In the genomic region with DNA sequence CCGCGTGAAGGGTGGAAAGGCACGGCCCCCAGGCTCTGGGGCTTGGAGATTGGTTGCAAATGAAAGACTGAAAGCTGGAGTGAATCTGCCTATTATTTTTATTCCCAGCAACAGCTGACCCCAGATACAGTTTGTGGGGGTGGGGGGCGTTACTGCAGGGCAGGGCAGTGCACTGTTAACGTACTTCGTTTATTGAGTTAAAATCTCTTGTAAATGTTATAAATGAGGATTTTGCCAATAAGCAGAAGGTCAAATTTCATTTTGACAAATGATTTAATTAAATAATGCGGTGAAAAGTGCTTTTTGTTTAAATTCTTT, we compare ENCODE assay signal across 8 cellular contexts. TPM values are rescaled to one million over a fixed set of nuclear protein-coding genes. Genes with fewer than 3 reads are reported as not detected.
A peak's percentile ranks its signal among the peaks of the same experiment; 100 is the strongest.
DNase-seq lines count a peak whose midpoint lies in the region; ATAC-seq, FAIRE-seq and TF ChIP-seq lines count a peak whose summit lies in the region.

No MANE protein-coding gene starts in this region.

- no peak for FAIRE-seq in K562 (lab: Jason Lieb, UNC)

- in situ Hi-C loops in K562 (cut with MboI) (no loop called here), transverse colon (cut with MboI; ENCODE audit: low pct_ligation_motif_present in 1 of 4, low pct_unique_long_range_greater_than_20kb in 1 of 4, low sequenced_read_pairs in 3 of 4) (loop anchor here in 1 of 4 donors (25.0 kb wide), 1 partner anchor 219 kb away; no protein-coding TSS in a partner anchor)

- peak overlapping the region; percentile 94 for H3K4me3 Mint-ChIP-seq in activated naive CD4-positive, alpha-beta T cell treated with anti-CD3 and anti-CD28 coated beads for 36 hours

- H3K36me3 Mint-ChIP-seq in activated naive CD4-positive, alpha-beta T cell treated with anti-CD3 and anti-CD28 coated beads for 36 hours (ENCODE audit: low read depth) = peaks cover 7% of the 10 kb centered on the region

- H3K9me3 Mint-ChIP-seq in activated naive CD4-positive, alpha-beta T cell treated with anti-CD3 and anti-CD28 coated beads for 36 hours = no peaks in the 10 kb centered on the region

- intact Hi-C loops in activated naive CD4-positive, alpha-beta T cell treated with anti-CD3 and anti-CD28 coated beads for 36 hours (cut with micrococcal nuclease) = loop anchor here (5.0 kb wide), 4 partner anchors 234 to 881 kb away; a partner anchor contains a TSS
- intact Hi-C loops in K562 (cut with micrococcal nuclease) (loop anchor here (5.0 kb wide), 2 partner anchors 194 to 306 kb away; no protein-coding TSS in a partner anchor), lower lobe of right lung (cut with DNase I) (no loop called here), transverse colon (cut with DNase I; ENCODE audit: low total_unique reads) (loop anchor here (1.0 to 10.0 kb wide), 2 partner anchors 97 to 297 kb away; no protein-coding TSS in a partner anchor)

- H2AFZ ChIP-seq in K562 (ENCODE audit: low read depth, low read length) = peak overlapping the region; percentile 98

- CTCF ChIA-PET in activated naive CD4-positive, alpha-beta T cell treated with anti-CD3 and anti-CD28 coated beads for 36 hours (lab: Charles Lee) = no interaction called here
- CTCF ChIA-PET in K562 (lab: Yijun Ruan, JAX; ENCODE audit: low intra/inter-chr PET ratio) = no interaction called here

- ATAC-seq in K562 (no peak), lower lobe of right lung (no peak), GM21423 (IDR thresholded peaks at IDR 0.05; ENCODE audit: unreplicated experiment) (no peak)

- no peak for TF ChIP-seq RAD21 in K562 (CRISPR knock-in tag; conservative IDR thresholded peaks at IDR 0.05 in 1 of 2, IDR thresholded peaks at IDR 0.05 in 1 of 2)

- H3K4me3 ChIP-seq in K562 (peak overlapping the region; percentile 71), lower lobe of right lung (peak overlapping the region; percentile 87), transverse colon (peak overlapping the region; percentile 52 to 83 (median 75))

- TF ChIP-seq EP300 in K562 (IDR thresholded peaks at IDR 0.05; ENCODE audit: low read length) = no peak
- no peak for TF ChIP-seq EP300 in transverse colon (IDR thresholded peaks at IDR 0.05; ENCODE audit: low read depth)

- WGBS in K562 (ENCODE audit: insufficient coverage, low coverage, missing lambda C conversion rate) = 0% methylated on average over 7 of the region's 7 CpGs
- 0 to 1% methylated on average over 4 of the region's 7 CpGs for WGBS in transverse colon (ENCODE audit: low coverage in 1 of 2), 2 donors

- H3K79me2 ChIP-seq in K562 (ENCODE audit: control insufficient read depth, insufficient read depth, low read length) = peaks cover 50% of the 10 kb centered on the region

- TF ChIP-seq POLR2A in K562 (conservative IDR thresholded peaks at IDR 0.05) (no peak; the same call in 1 of the 2 replicates), transverse colon (IDR thresholded peaks at IDR 0.05) (no peak)

- H3K4me1 Mint-ChIP-seq in activated naive CD4-positive, alpha-beta T cell treated with anti-CD3 and anti-CD28 coated beads for 36 hours (ENCODE audit: low read depth) = peaks cover 37% of the 10 kb centered on the region

- peak overlapping the region; percentile 91 to 98 for H3K9ac ChIP-seq in K562 (ENCODE audit: insufficient read depth in 1 of 2, low read depth in 2 of 2, low read length in 2 of 2)

- H3K9me1 ChIP-seq in K562 (ENCODE audit: control insufficient read depth, insufficient read depth, low read length) = no peaks in the 10 kb centered on the region

- H3K9me3 ChIP-seq in K562 (replicated peaks; ENCODE audit: control insufficient read depth, insufficient read depth, low read depth, low read length) (0 out of 2 replicates have a peak, but pooled peaks cover 1% of the 10 kb centered on the region), lower lobe of right lung (no peaks in the 10 kb centered on the region), transverse colon (no peaks in the 10 kb centered on the region)

- H3K27me3 Mint-ChIP-seq in activated naive CD4-positive, alpha-beta T cell treated with anti-CD3 and anti-CD28 coated beads for 36 hours (ENCODE audit: low read depth) = no peaks in the 10 kb centered on the region

- TF ChIP-seq CTCF in K562 (IDR thresholded peaks at IDR 0.05 in 2 of 3, conservative IDR thresholded peaks at IDR 0.05 in 1 of 3; ENCODE audit: insufficient read depth in 2 of 3, low read depth in 1 of 3, low read length in 3 of 3) (no peak), lower lobe of right lung (IDR thresholded peaks at IDR 0.05) (no peak), transverse colon (IDR thresholded peaks at IDR 0.05) (no peak)

- no peaks in the 10 kb centered on the region for H4K20me1 ChIP-seq in K562 (replicated peaks; ENCODE audit: control insufficient read depth, insufficient read depth, low read length)

- H3K4me1 ChIP-seq in K562 (replicated peaks in 1 of 2; ENCODE audit: control insufficient read depth in 2 of 2, insufficient read depth in 2 of 2, low read length in 2 of 2) (peaks cover 26 to 31% of the 10 kb centered on the region in 2 experiments; a peak in 4 of 5 replicates), lower lobe of right lung (peaks cover 36% of the 10 kb centered on the region), transverse colon (peaks cover 5 to 26% (median 11%) of the 10 kb centered on the region in 4 donors)

- H3K36me3 ChIP-seq in K562 (ENCODE audit: control insufficient read depth, insufficient read depth, low read length) (0 out of 3 replicates have a peak, but pooled peaks cover 7% of the 10 kb centered on the region), lower lobe of right lung (no peaks in the 10 kb centered on the region), transverse colon (no peaks in the 10 kb centered on the region)

- H3K27me3 ChIP-seq in K562 (ENCODE audit: control insufficient read depth in 2 of 2, insufficient read depth in 2 of 2, low read length in 2 of 2) (no peaks in the 10 kb centered on the region), lower lobe of right lung (ENCODE audit: low read depth) (no peaks in the 10 kb centered on the region), transverse colon (no peaks in the 10 kb centered on the region)

- no TSS peak for BruUV-seq in K562 (replicated peaks; lab: Mats Ljungman, UMichigan)

- peak overlapping the region; percentile 89 for H3K4me2 ChIP-seq in K562 (ENCODE audit: insufficient read depth, low read length)

- peak overlapping the region; percentile 96 for H3K27ac Mint-ChIP-seq in activated naive CD4-positive, alpha-beta T cell treated with anti-CD3 and anti-CD28 coated beads for 36 hours

- POLR2A ChIA-PET in K562 (lab: Yijun Ruan, JAX) = interaction anchor here (0.6 to 2.3 kb wide), 9 partner anchors 9 to 1407 kb away, joined by 3 to 17 read pairs (median 5); no protein-coding TSS in a partner anchor

- no peak for DNase-seq in activated naive CD4-positive, alpha-beta T cell treated with anti-CD3 and anti-CD28 coated beads for 36 hours
- no peak for DNase-seq in activated naive CD4-positive, alpha-beta T cell treated with anti-CD3 and anti-CD28 coated beads, Interleukin-2, amount 50 U/mL, for 16 hours
- DNase-seq in K562 (ENCODE audit: extremely low read depth in 1 of 4, low spot score in 3 of 4) (no peak), lower lobe of right lung (no peak), transverse colon (no peak), NCI-H2107 (lab: John Stamatoyannopoulos, UW) (no peak), NCI-H69 (lab: John Stamatoyannopoulos, UW) (no peak)

- H3K27ac ChIP-seq in K562 (ENCODE audit: extremely low read depth, low read depth, low read length) (peak overlapping the region; percentile 99), lower lobe of right lung (peak overlapping the region; percentile 98), transverse colon (peak overlapping the region; percentile 96 to 98 (median 98))

TF ChIP-seq in K562, 482 proteins besides CTCF, POLR2A, EP300 and RAD21 (continues in another document):
- TF ChIP-seq DACH1 (IDR thresholded peaks at IDR 0.05; ENCODE audit: partially characterized antibody) (peak; percentile 5), ZNF780A (CRISPR knock-in tag; IDR thresholded peaks at IDR 0.05) (no peak), LARP7 (IDR thresholded peaks at IDR 0.05) (no peak), SMARCC2 (IDR thresholded peaks at IDR 0.05; ENCODE audit: low read depth) (peak; percentile 29; the same call in 1 of the 2 replicates)
- TF ChIP-seq, protein P1, sequence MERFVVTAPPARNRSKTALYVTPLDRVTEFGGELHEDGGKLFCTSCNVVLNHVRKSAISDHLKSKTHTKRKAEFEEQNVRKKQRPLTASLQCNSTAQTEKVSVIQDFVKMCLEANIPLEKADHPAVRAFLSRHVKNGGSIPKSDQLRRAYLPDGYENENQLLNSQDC (CRISPR knock-in tag; IDR thresholded peaks at IDR 0.05) = peak; percentile 73; the same call in 1 of the 2 replicates

RNA-seq across cellular contexts. Expression of a gene that starts 1.0 kb away (rescaled TPM):
- total RNA-seq in activated naive CD4-positive, alpha-beta T cell treated with anti-CD3 and anti-CD28 coated beads for 36 hours = 10 to 100 TPM; 50.1 to 51.0 TPM
- total RNA-seq in K562 (2011; cell fraction: chromatin; rRNA removed; ENCODE audit: low replicate concordance) = 83.0 and 125 TPM in 2 replicates
- 43.8 and 49.2 TPM in 2 replicates for total RNA-seq in K562 (2011; cell fraction: nucleolus; rRNA removed)
- total RNA-seq in K562 (2011; cell fraction: nucleoplasm; rRNA removed) = 74.2 and 88.2 TPM in 2 replicates
- total RNA-seq in K562 (2014; rRNA removed) (41.4 and 54.7 TPM in 2 replicates), K562 (2014; rRNA removed; fragmentation: Illumina TruSeq; extraction: Trizol) (42.1 and 43.7 TPM in 2 replicates), K562 (2015; rRNA removed; fragmentation: Illumina TruSeq; extraction: Trizol) (44.8 and 46.3 TPM in 2 replicates), K562 (2021) (41.3 and 41.8 TPM in 2 replicates), lower lobe of right lung (62.2 TPM), transverse colon (100 to 1,000 TPM in 2 of 4 donors, 10 to 100 TPM in 2; 86.5 to 146 (median 108) TPM)
- polyA plus RNA-seq in K562 (2011; rRNA removed) (40.0 and 48.7 TPM in 2 replicates), K562 (2014; fragmentation: Illumina TruSeq; extraction: Trizol) (41.4 and 44.9 TPM in 2 replicates), K562 (2014; fragmentation: Nextera tagmentation; extraction: Ambion mirVana) (10 to 100 TPM; 32.8 to 42.2 TPM), K562 (2014; rRNA removed) (48.2 and 49.7 TPM in 2 replicates)
- 36.5 and 40.9 TPM in 2 replicates for polyA plus RNA-seq in K562 (2011; cell fraction: cytosol; rRNA removed)
- 30.1 and 32.3 TPM in 2 replicates for polyA plus RNA-seq in K562 (2011; cell fraction: nucleus; rRNA removed)
- 39.9 and 53.5 TPM in 2 replicates for polyA plus RNA-seq in K562 (2012)
- 42.6 and 46.0 TPM in 2 replicates for polyA minus RNA-seq in K562 (2011; rRNA and poly(A)+ RNA removed)
- 25.9 and 26.8 TPM in 2 replicates for polyA minus RNA-seq in K562 (2011; cell fraction: cytosol; rRNA and poly(A)+ RNA removed)
- 27.2 and 34.8 TPM in 2 replicates for polyA minus RNA-seq in K562 (2011; cell fraction: nucleus; rRNA and poly(A)+ RNA removed)
